Comparison of ENCODE assay signal across 18 cellular contexts in genomic region chr12:125096894-125097293, GRCh38. TPM values are rescaled to one million over a fixed set of nuclear protein-coding genes. Genes with fewer than 3 reads are reported as not detected.
DNase-seq lines count a peak whose midpoint lies in the region; FAIRE-seq and TF ChIP-seq lines count a peak whose summit lies in the region.
"Had no signal": no experiment of that assay in that cellular context is flagged by ENCODE, and none has a peak within 500 bp of the region (broad histone marks: within the 10 kb centered on the region; RNA-seq: fewer than 3 reads in every experiment).

No MANE protein-coding gene starts in this region.

- H2BK12ac ChIP-seq in H1 (ENCODE audit: low read depth, low read length): no peak overlapping the region
- H2BK12ac ChIP-seq in H9 (ENCODE audit: insufficient read length, low read depth, low read length): no peak overlapping the region

- no peak for FAIRE-seq in H1 (lab: Jason Lieb, UNC)
- FAIRE-seq: D721Med, GM12878 had no signal

- no peak overlapping the region for H3K4me3 Mint-ChIP-seq in progenitor cell of endocrine pancreas (ENCODE audit: low read depth)
- no peak overlapping the region for H3K4me3 Mint-ChIP-seq in H9
- H3K4me3 Mint-ChIP-seq: CD14-positive monocyte; CD4-positive, alpha-beta T cell; CD8-positive, alpha-beta memory T cell had no signal

- H3K23me2 ChIP-seq in H1 (ENCODE audit: low read depth, low read length): no peaks in the 10 kb centered on the region
- no peaks in the 10 kb centered on the region for H3K23me2 ChIP-seq in H9 (ENCODE audit: insufficient read length, low read depth, low read length, poor library complexity, severe bottlenecking)

- H4K5ac ChIP-seq in H1 (ENCODE audit: insufficient read length, low read depth, low read length) (no peak overlapping the region), H9 (ENCODE audit: insufficient read length, low read depth, low read length) (no peak overlapping the region)

- POLR2A ChIA-PET in H1 (lab: Charles Lee; ENCODE audit: partially characterized antibody): no interaction called here

- 0 out of 2 replicates have a peak overlapping the region, but pooled peaks have one; percentile 38 for H4K8ac ChIP-seq in H1 (ENCODE audit: extremely low read depth, insufficient read depth, low read length)
- no peak overlapping the region for H4K8ac ChIP-seq in H9 (replicated peaks; ENCODE audit: insufficient read length, low read depth, low read length)

- H3K27me3 Mint-ChIP-seq in progenitor cell of endocrine pancreas (no peaks in the 10 kb centered on the region), H9 (ENCODE audit: low read depth) (no peaks in the 10 kb centered on the region; the same call in 1 of the 2 replicates)
- H3K27me3 Mint-ChIP-seq: CD4-positive, alpha-beta T cell; CD8-positive, alpha-beta memory T cell had no signal

- peak in 2 of 3 experiments; percentile 7 to 9; a peak in 2 of 4 replicates for TF ChIP-seq CTCF in H1 (IDR thresholded peaks at IDR 0.05; ENCODE audit: control extremely low read depth in 1 of 3, insufficient read depth in 1 of 3, low read depth in 1 of 3, low read length in 3 of 3)
- no peak for TF ChIP-seq CTCF in progenitor cell of endocrine pancreas (IDR thresholded peaks at IDR 0.05; ENCODE audit: unreplicated experiment)
- no peak; the same call in 2 of the 3 replicates for TF ChIP-seq CTCF in H9 (conservative IDR thresholded peaks at IDR 0.05)

- no peak overlapping the region for H3K18ac ChIP-seq in H1 (ENCODE audit: extremely low read depth, low read length)
- no peak overlapping the region for H3K18ac ChIP-seq in H9 (ENCODE audit: insufficient read length, low read depth, low read length)

- H3K79me1 ChIP-seq in H1 (ENCODE audit: low read depth, low read length) (peaks cover 14% of the 10 kb centered on the region), H9 (ENCODE audit: insufficient read depth, low read depth, low read length, poor library complexity, severe bottlenecking) (no peaks in the 10 kb centered on the region)

- H4K20me1 ChIP-seq in BLaER1 (peaks cover 8% of the 10 kb centered on the region; the same call in 1 of the 2 replicates), H1 (replicated peaks in 1 of 2; ENCODE audit: control insufficient read depth in 1 of 2, insufficient read depth in 2 of 2, low read length in 2 of 2) (peaks cover 6 to 18% of the 10 kb centered on the region in 2 experiments), H9 (ENCODE audit: control insufficient read depth, insufficient read depth, insufficient read length) (no peaks in the 10 kb centered on the region)
- H4K20me1 ChIP-seq in BLaER1 treated with 17β-estradiol and CSF1 and Interleukin-3, amounts not matched to agents 10 nM and 100 nM: peaks cover 0 to 59% (median 0%) of the 10 kb centered on the region in 11 experiments; a peak in 6 of 22 replicates

- no peak overlapping the region for H3K23ac ChIP-seq in H1 (ENCODE audit: insufficient read length)
- no peak overlapping the region for H3K23ac ChIP-seq in H9 (ENCODE audit: insufficient read length, low read depth, low read length)

- no peaks in the 10 kb centered on the region for H3K27me3 ChIP-seq in BLaER1
- H3K27me3 ChIP-seq in BLaER1 treated with 17β-estradiol and CSF1 and Interleukin-3, amounts not matched to agents 10 nM and 100 nM: no peaks in the 10 kb centered on the region
- no peaks in the 10 kb centered on the region for H3K27me3 ChIP-seq in H1 (replicated peaks in 1 of 4; ENCODE audit: control insufficient read depth in 3 of 4, extremely low read depth in 1 of 4, insufficient read depth in 3 of 4, low read length in 3 of 4)
- H3K27me3 ChIP-seq in H9 (ENCODE audit: insufficient read depth, low read length): no peaks in the 10 kb centered on the region

- H3K4me1 Mint-ChIP-seq in progenitor cell of endocrine pancreas (ENCODE audit: low read depth): peaks cover 46% of the 10 kb centered on the region
- H3K4me1 Mint-ChIP-seq in H9: peaks cover 0 to 10% of the 10 kb centered on the region in 2 experiments; a peak in 2 of 4 replicates
- H3K4me1 Mint-ChIP-seq: CD14-positive monocyte had no signal

- CTCF ChIA-PET in H1 (lab: Charles Lee; ENCODE audit: partially characterized antibody): interaction anchor here (1.5 kb wide), 1 partner anchor 16 kb away, joined by 3 read pairs; no protein-coding TSS in a partner anchor

- H3K4me3 ChIP-seq in BLaER1: no peak overlapping the region
- H3K4me3 ChIP-seq in BLaER1 treated with 17β-estradiol and CSF1 and Interleukin-3, amounts not matched to agents 10 nM and 100 nM: no peak overlapping the region
- H3K4me3 ChIP-seq in H1 (ENCODE audit: extremely low read depth in 1 of 4, insufficient read depth in 2 of 4, low read depth in 3 of 4, low read length in 4 of 4): no peak overlapping the region
- H3K4me3 ChIP-seq: GM12878 had no signal

- peak; percentile 15 to 38; a peak in 3 of 4 replicates for TF ChIP-seq RAD21 in H1 (IDR thresholded peaks at IDR 0.05 in 1 of 2, conservative IDR thresholded peaks at IDR 0.05 in 1 of 2; ENCODE audit: low read depth in 2 of 2, low read length in 2 of 2)

- H3K9ac ChIP-seq in BLaER1: no peak overlapping the region
- no peak overlapping the region for H3K9ac ChIP-seq in BLaER1 treated with 17β-estradiol and CSF1 and Interleukin-3, amounts not matched to agents 10 nM and 100 nM
- H3K9ac ChIP-seq in H1 (replicated peaks in 1 of 4; ENCODE audit: extremely low read depth in 1 of 4, low read depth in 3 of 4, low read length in 3 of 4): no peak overlapping the region
- no peak overlapping the region for H3K9ac ChIP-seq in H9 (ENCODE audit: extremely low read depth, insufficient read length, low read length)

- WGBS in H1 (ENCODE audit: extremely low coverage in 1 of 2, insufficient coverage in 1 of 2, insufficient read length in 1 of 2, insufficient replicate concordance in 2 of 2, low coverage in 1 of 2, low lambda C conversion rate in 2 of 2, missing lambda C conversion rate in 1 of 2), 2 experiments: 91% methylated on average over 7 of the region's 7 CpGs; no CpG with 5 or more reads in 1 of the 2 experiments
- WGBS in H9 (ENCODE audit: extremely low coverage, insufficient read length, low lambda C conversion rate): no CpG with 5 or more reads among the region's 7 CpGs

- H3K14ac ChIP-seq in H1 (ENCODE audit: insufficient read length) (no peak overlapping the region), H9 (ENCODE audit: insufficient read depth, low read length) (no peak overlapping the region; the same call in 1 of the 2 replicates)

- no peak for TF ChIP-seq POLR2A in H1 (IDR thresholded peaks at IDR 0.05; ENCODE audit: control extremely low read depth in 1 of 2, low read depth in 2 of 2, low read length in 2 of 2)

- H3K79me2 ChIP-seq in H1 (ENCODE audit: control insufficient read depth in 1 of 2, insufficient read depth in 2 of 2, low read length in 2 of 2): peaks cover 0 to 9% of the 10 kb centered on the region in 2 experiments; a peak in 2 of 4 replicates
- H3K79me2 ChIP-seq in H9 (ENCODE audit: insufficient read depth, low read length): no peaks in the 10 kb centered on the region

- H2BK15ac ChIP-seq in H1 (ENCODE audit: low read length) (no peak overlapping the region), H9 (ENCODE audit: low read depth, low read length) (no peak overlapping the region)

- H3K4me2 ChIP-seq in BLaER1: peak overlapping the region; percentile 73
- H3K4me2 ChIP-seq in BLaER1 treated with 17β-estradiol and CSF1 and Interleukin-3, amounts not matched to agents 10 nM and 100 nM: peak overlapping the region in 10 of 11 experiments; percentile 48 to 84 (median 68); a peak in 20 of 22 replicates
- no peak overlapping the region for H3K4me2 ChIP-seq in H1 (ENCODE audit: insufficient read depth in 1 of 2, low read depth in 2 of 2, low read length in 2 of 2)
- H3K4me2 ChIP-seq in H9 (ENCODE audit: insufficient read depth, insufficient read length, low read length): no peak overlapping the region

- no peaks in the 10 kb centered on the region for H3K9me3 Mint-ChIP-seq in progenitor cell of endocrine pancreas (ENCODE audit: low read depth)
- no peaks in the 10 kb centered on the region for H3K9me3 Mint-ChIP-seq in H9
- H3K9me3 Mint-ChIP-seq: CD4-positive, alpha-beta T cell; CD8-positive, alpha-beta memory T cell had no signal

- H4K91ac ChIP-seq in H1 (replicated peaks; ENCODE audit: insufficient read length, low read length): no peak overlapping the region
- H4K91ac ChIP-seq in H9 (ENCODE audit: insufficient read length, low read depth, low read length): no peak overlapping the region

- no peak overlapping the region for H3K27ac ChIP-seq in BLaER1
- H3K27ac ChIP-seq in BLaER1 treated with 17β-estradiol and CSF1 and Interleukin-3, amounts not matched to agents 10 nM and 100 nM: no peak overlapping the region
- H3K27ac ChIP-seq in H1 (ENCODE audit: low read depth, low read length): no peak overlapping the region
- no peak overlapping the region for H3K27ac ChIP-seq in H9 (ENCODE audit: insufficient read length, low read depth, low read length)

- no peaks in the 10 kb centered on the region for H3K9me3 ChIP-seq in BLaER1
- no peaks in the 10 kb centered on the region for H3K9me3 ChIP-seq in BLaER1 treated with 17β-estradiol and CSF1 and Interleukin-3, amounts not matched to agents 10 nM and 100 nM (replicated peaks in 1 of 11)
- no peaks in the 10 kb centered on the region for H3K9me3 ChIP-seq in H1 (ENCODE audit: insufficient read depth in 2 of 2, low read depth in 1 of 2, low read length in 1 of 2)
- no peaks in the 10 kb centered on the region for H3K9me3 ChIP-seq in H9 (ENCODE audit: control insufficient read depth, low read depth, low read length)

- DNase-seq in H1 (ENCODE audit: low read depth in 1 of 2, low spot score in 2 of 2): no peak
- no peak for DNase-seq in progenitor cell of endocrine pancreas (ENCODE audit: low spot score, unreplicated experiment)
- no peak for DNase-seq in T-helper 2 cell
- DNase-seq in amniotic stem cell (lab: John Stamatoyannopoulos, UW): no peak
- no peak for DNase-seq in H9
- DNase-seq: CD4-positive, alpha-beta T cell; CD8-positive, alpha-beta memory T cell; DMS 273 treated with DMSO at 0.1 percent for 48 hours; DMS79; EL; GDM1; GOT3; H7 had no signal

- H3K36me3 ChIP-seq in BLaER1 (peaks cover 34% of the 10 kb centered on the region), H1 (ENCODE audit: control insufficient read depth in 2 of 4, insufficient read depth in 4 of 4, low read length in 3 of 4) (peaks cover 2 to 10% (median 4%) of the 10 kb centered on the region in 4 experiments; a peak in 5 of 8 replicates)
- peaks cover 5 to 46% (median 11%) of the 10 kb centered on the region in 11 experiments; a peak in 16 of 22 replicates for H3K36me3 ChIP-seq in BLaER1 treated with 17β-estradiol and CSF1 and Interleukin-3, amounts not matched to agents 10 nM and 100 nM

- no peak overlapping the region for H3K4ac ChIP-seq in H1 (replicated peaks; ENCODE audit: insufficient read length, low read depth, low read length)
- no peak overlapping the region for H3K4ac ChIP-seq in H9 (ENCODE audit: low read depth, low read length)

- H3K27ac Mint-ChIP-seq in progenitor cell of endocrine pancreas: peak overlapping the region; percentile 71
- H3K27ac Mint-ChIP-seq in H9: no peak overlapping the region
- H3K27ac Mint-ChIP-seq: CD4-positive, alpha-beta T cell; CD8-positive, alpha-beta memory T cell had no signal

- peaks cover 71% of the 10 kb centered on the region for H3K4me1 ChIP-seq in BLaER1
- H3K4me1 ChIP-seq in BLaER1 treated with 17β-estradiol and CSF1 and Interleukin-3, amounts not matched to agents 10 nM and 100 nM: peaks cover 12 to 59% (median 37%) of the 10 kb centered on the region in 10 experiments
- peaks cover 0 to 4% (median 0%) of the 10 kb centered on the region in 4 experiments; a peak in 1 of 7 replicates for H3K4me1 ChIP-seq in H1 (replicated peaks in 1 of 4; ENCODE audit: control insufficient read depth in 3 of 4, insufficient read depth in 4 of 4, low read length in 3 of 4)
- H3K4me1 ChIP-seq in H9 (ENCODE audit: insufficient read depth, low read length): no peaks in the 10 kb centered on the region

- no peak overlapping the region for H2AK5ac ChIP-seq in H1 (ENCODE audit: low read depth, low read length)
- H2AK5ac ChIP-seq in H9 (ENCODE audit: insufficient read length, low read length): no peak overlapping the region

- no peak overlapping the region for H2AFZ ChIP-seq in H1 (ENCODE audit: low read length)
- H2AFZ ChIP-seq in H9 (ENCODE audit: low read length): no peak overlapping the region

- no peak for TF ChIP-seq EP300 in H1 (IDR thresholded peaks at IDR 0.05; ENCODE audit: borderline replicate concordance in 1 of 2, low read depth in 2 of 2, low read length in 2 of 2)

- H2BK120ac ChIP-seq in H1 (replicated peaks; ENCODE audit: low read depth, low read length): no peak overlapping the region
- H2BK120ac ChIP-seq in H9 (ENCODE audit: low read depth, low read length, poor library complexity, severe bottlenecking): no peak overlapping the region

- H2BK5ac ChIP-seq in H1 (ENCODE audit: low read depth, low read length): no peak overlapping the region
- no peak overlapping the region for H2BK5ac ChIP-seq in H9 (ENCODE audit: insufficient read length, low read length)

- no peak overlapping the region for H3T11ph ChIP-seq in H9 (ENCODE audit: low read length)

- no peak overlapping the region for H2BK20ac ChIP-seq in H1 (ENCODE audit: low read length)
- no peak overlapping the region for H2BK20ac ChIP-seq in H9 (ENCODE audit: low read depth, low read length, poor library complexity, severe bottlenecking)

- H3K36me3 Mint-ChIP-seq in progenitor cell of endocrine pancreas (ENCODE audit: insufficient read depth) (peaks cover 8% of the 10 kb centered on the region), H9 (ENCODE audit: insufficient read depth in 1 of 3, low read depth in 3 of 3) (peaks cover 0 to 16% (median 0%) of the 10 kb centered on the region in 3 experiments; a peak in 2 of 7 replicates)

- no peak overlapping the region for H3K56ac ChIP-seq in H1 (replicated peaks; ENCODE audit: insufficient read length, low read depth, low read length)
- no peak overlapping the region for H3K56ac ChIP-seq in H9 (ENCODE audit: insufficient read length, low read depth, low read length)

RNA-seq across cellular contexts. Expression of gene AACS, which starts 31.7 kb away (rescaled TPM):
- total RNA-seq in H1 (2021; fragmentation: NEBNext Ultra II Directional; extraction: Animal tissue kit (Norgen Biotek cat#: 25700)): 52.4 and 54.6 TPM in 2 replicates
- polyA plus RNA-seq in H1 (2011; rRNA removed): 51.9 and 60.8 TPM in 2 replicates
- polyA plus RNA-seq in H1 (2011; cell fraction: cytosol; rRNA removed): 40.7 TPM
- polyA plus RNA-seq in H1 (2011; cell fraction: nucleus; rRNA removed): 79.8 TPM
- polyA plus RNA-seq in H1 (2012, experiment 1 of 2): 44.6 to 57.4 TPM (median 56.9 TPM) in 4 replicates
- 57.2 TPM for polyA plus RNA-seq in H1 (2012, experiment 2 of 2)
- polyA plus RNA-seq in H1 (2013, experiment 1 of 2): 26.7 TPM
- 25.2 TPM for polyA plus RNA-seq in H1 (2013, experiment 2 of 2)
- 66.1 and 81.3 TPM in 2 replicates for polyA minus RNA-seq in H1 (2011; rRNA and poly(A)+ RNA removed)
- 36.7 TPM for polyA minus RNA-seq in H1 (2011; cell fraction: cytosol; rRNA and poly(A)+ RNA removed)
- 35.1 TPM for polyA minus RNA-seq in H1 (2011; cell fraction: nucleus; rRNA and poly(A)+ RNA removed)
- total RNA-seq in progenitor cell of endocrine pancreas (38.8 and 40.1 TPM in 2 replicates), H9 (2021) (32.7 and 35.0 TPM in 2 replicates)

Comparison
In these comparisons a context has a peak if more than half of its experiments do, and no peak if none do; other contexts are left out.
1. H3K4me2 ChIP-seq: peak in BLaER1 (single experiment) and BLaER1 treated with 17β-estradiol and CSF1 and Interleukin-3, amounts not matched to agents 10 nM and 100 nM (10 of 11); none in H1 (0 of 2) and H9 (single experiment).
2. CTCF ChIP-seq: peak in H1 (2 of 3); none in progenitor cell of endocrine pancreas (single experiment) and H9 (single experiment).